Comparison of ENCODE assay signal across 29 cellular contexts in genomic region chr6:167399051-167399387, GRCh38.
"Had no signal": no experiment of that assay in that cellular context is flagged by ENCODE, and none has a peak within 500 bp of the region (broad histone marks: within the 10 kb centered on the region; RNA-seq: fewer than 3 reads in every experiment).

No MANE protein-coding gene starts in this region.

- H3K4me1 ChIP-seq: SJSA1 had no signal

- H3K36me3 Mint-ChIP-seq: activated CD4-positive, alpha-beta memory T cell treated with anti-CD3 and anti-CD28 coated beads for 36 hours; activated CD8-positive, alpha-beta memory T cell treated with anti-CD3 and anti-CD28 coated beads, Interleukin-2, amount 10 ng/mL, durations not matched to agents 7 days and 5 days; activated naive CD8-positive, alpha-beta T cell treated with anti-CD3 and anti-CD28 coated beads for 36 hours had no signal

- H3K9me3 ChIP-seq: SJSA1, SK-N-SH had no signal

- H3K27ac ChIP-seq: brain microvascular endothelial cell, SJSA1 had no signal

- H3K4me2 ChIP-seq: SK-N-SH had no signal

- H3K4me1 Mint-ChIP-seq: activated CD8-positive, alpha-beta memory T cell treated with anti-CD3 and anti-CD28 coated beads, Interleukin-2, amount 10 ng/mL, durations not matched to agents 7 days and 5 days; activated naive CD8-positive, alpha-beta T cell treated with anti-CD3 and anti-CD28 coated beads for 36 hours; activated T-helper 17 cell treated with anti-CD3 and anti-CD28 coated beads, Interleukin-2, amount 50 U/mL, for 72 hours had no signal

- H3K27ac Mint-ChIP-seq: activated CD4-positive, alpha-beta memory T cell treated with anti-CD3 and anti-CD28 coated beads for 36 hours; activated CD8-positive, alpha-beta memory T cell treated with anti-CD3 and anti-CD28 coated beads, Interleukin-2, amount 10 ng/mL, durations not matched to agents 7 days and 5 days; activated naive CD8-positive, alpha-beta T cell treated with anti-CD3 and anti-CD28 coated beads for 36 hours; activated T-cell treated with anti-CD3 and anti-CD28 coated beads, Interleukin-2, amount 50 U/mL, for 72 hours; activated T-helper 17 cell treated with anti-CD3 and anti-CD28 coated beads, Interleukin-2, amount 50 U/mL, for 72 hours; T-helper 1 cell treated with Interleukin-12 subunit alpha and Interleukin-12 subunit beta and Interleukin-4 antibody, amounts not matched to agents 30 μg/mL and 1 μg/mL, for 36 hours; T-helper 2 cell treated with Interferon-gamma antibody and Interleukin-4, amounts not matched to agents 5 μg/mL and 100 μg/mL, for 36 hours had no signal

- ATAC-seq: activated CD8-positive, alpha-beta memory T cell treated with anti-CD3 and anti-CD28 coated beads, Interleukin-2, amount 10 ng/mL, durations not matched to agents 7 days and 5 days; activated T-cell treated with anti-CD3 and anti-CD28 coated beads, Interleukin-2, amount 50 U/mL, for 72 hours; activated T-helper 17 cell treated with anti-CD3 and anti-CD28 coated beads, Interleukin-2, amount 50 U/mL, for 72 hours; Panc1 had no signal

- H3K36me3 ChIP-seq: brain microvascular endothelial cell, SJSA1 had no signal

- H3K9me3 Mint-ChIP-seq: activated CD4-positive, alpha-beta memory T cell treated with anti-CD3 and anti-CD28 coated beads for 36 hours; activated naive CD8-positive, alpha-beta T cell treated with anti-CD3 and anti-CD28 coated beads for 36 hours; activated T-cell treated with anti-CD3 and anti-CD28 coated beads, Interleukin-2, amount 50 U/mL, for 72 hours; activated T-helper 17 cell treated with anti-CD3 and anti-CD28 coated beads, Interleukin-2, amount 50 U/mL, for 72 hours; T-helper 1 cell treated with Interleukin-12 subunit alpha and Interleukin-12 subunit beta and Interleukin-4 antibody, amounts not matched to agents 30 μg/mL and 1 μg/mL, for 36 hours; T-helper 2 cell treated with Interferon-gamma antibody and Interleukin-4, amounts not matched to agents 5 μg/mL and 100 μg/mL, for 36 hours had no signal

- H3K27me3 ChIP-seq: brain microvascular endothelial cell had no signal

- DNase-seq: activated CD4-positive, alpha-beta memory T cell treated with anti-CD3 and anti-CD28 coated beads for 36 hours; activated CD4-positive, alpha-beta T cell treated with anti-CD3 and anti-CD28 coated beads, Interleukin-2, amount 50 U/mL, for 1 hour; activated CD8-positive, alpha-beta memory T cell treated with anti-CD3 and anti-CD28 coated beads, Interleukin-2, amount 10 ng/mL, durations not matched to agents 7 days and 5 days; activated effector memory CD4-positive, alpha-beta T cell treated with anti-CD3 and anti-CD28 coated beads, Interleukin-2, amount 50 U/mL, for 16 hours; activated naive CD4-positive, alpha-beta T cell; activated naive CD4-positive, alpha-beta T cell treated with anti-CD3 and anti-CD28 coated beads, Interleukin-2, amount 50 U/mL, for 16 hours; activated naive CD8-positive, alpha-beta T cell treated with anti-CD3 and anti-CD28 coated beads for 36 hours; activated T-cell treated with anti-CD3 and anti-CD28 coated beads, Interleukin-2, amount 50 U/mL, for 1 hour; activated T-cell treated with anti-CD3 and anti-CD28 coated beads, Interleukin-2, amount 50 U/mL, for 72 hours; amniotic stem cell; aorta; brain microvascular endothelial cell; central memory CD4-positive, alpha-beta T cell; Karpas-422; KBM-7; NCI-H1048; NCI-H1105 treated with DMSO at 0.1 percent for 48 hours; NCI-H1436; NCI-H1694 treated with DMSO at 0.1 percent for 48 hours; NCI-H2029; NCI-H345; NCI-H524 treated with DMSO at 0.1 percent for 48 hours; SHP77; SK-N-SH had no signal

- H3K9me2 ChIP-seq: SK-N-SH had no signal

- H3K4me3 ChIP-seq: SJSA1 had no signal

- H3K4me3 Mint-ChIP-seq: activated CD4-positive, alpha-beta memory T cell treated with anti-CD3 and anti-CD28 coated beads for 36 hours; activated CD8-positive, alpha-beta memory T cell treated with anti-CD3 and anti-CD28 coated beads, Interleukin-2, amount 10 ng/mL, durations not matched to agents 7 days and 5 days; activated naive CD8-positive, alpha-beta T cell treated with anti-CD3 and anti-CD28 coated beads for 36 hours; activated T-cell treated with anti-CD3 and anti-CD28 coated beads, Interleukin-2, amount 50 U/mL, for 72 hours; activated T-helper 17 cell treated with anti-CD3 and anti-CD28 coated beads, Interleukin-2, amount 50 U/mL, for 72 hours; T-helper 1 cell treated with Interleukin-12 subunit alpha and Interleukin-12 subunit beta and Interleukin-4 antibody, amounts not matched to agents 30 μg/mL and 1 μg/mL, for 36 hours; T-helper 2 cell treated with Interferon-gamma antibody and Interleukin-4, amounts not matched to agents 5 μg/mL and 100 μg/mL, for 36 hours had no signal
